8 cellular contexts compared by ENCODE assay signal in the genomic region with DNA sequence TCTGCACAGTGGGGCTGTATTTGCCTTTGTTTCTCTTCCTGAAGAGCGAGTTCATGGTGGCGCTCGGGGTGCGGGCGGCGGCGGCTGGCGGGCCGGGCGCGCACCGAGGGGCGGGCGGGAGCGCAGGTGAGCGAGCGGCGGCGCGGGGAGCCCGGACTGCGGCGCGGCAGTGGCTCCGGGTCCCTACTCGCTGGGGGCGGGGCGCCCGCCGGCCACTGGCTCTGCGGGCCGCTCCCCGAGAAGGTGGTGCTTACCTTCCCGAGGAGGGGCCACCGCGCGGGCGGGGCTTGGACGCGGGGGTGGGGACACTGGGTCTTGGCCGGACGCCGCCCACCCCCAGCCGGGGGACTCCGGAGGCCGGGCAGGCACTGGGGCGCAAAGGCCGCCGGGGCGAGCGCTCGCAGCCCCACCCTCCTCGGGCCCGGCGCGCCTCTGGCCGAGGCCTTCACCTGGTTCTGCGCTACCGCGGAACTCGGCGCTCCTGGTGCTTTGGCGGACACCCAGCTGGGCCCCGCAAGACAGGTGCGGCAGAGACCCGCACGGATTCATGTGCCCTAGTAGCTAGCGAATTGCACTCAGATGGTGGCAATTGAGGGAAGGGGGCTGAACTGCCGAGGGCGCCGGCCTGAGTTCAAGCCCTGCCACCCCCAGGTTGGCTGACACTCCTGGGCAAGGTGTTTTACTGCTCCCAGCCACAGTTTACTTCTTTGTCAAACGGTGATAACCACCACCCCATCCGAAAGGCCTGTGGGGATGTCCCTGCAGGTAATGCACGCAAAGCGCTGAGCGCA. TPM values are rescaled to one million over a fixed set of nuclear protein-coding genes. Genes with fewer than 3 reads are reported as not detected.
DNase-seq lines count a peak whose midpoint lies in the region; ATAC-seq and TF ChIP-seq lines count a peak whose summit lies in the region.

A gene with protein sequence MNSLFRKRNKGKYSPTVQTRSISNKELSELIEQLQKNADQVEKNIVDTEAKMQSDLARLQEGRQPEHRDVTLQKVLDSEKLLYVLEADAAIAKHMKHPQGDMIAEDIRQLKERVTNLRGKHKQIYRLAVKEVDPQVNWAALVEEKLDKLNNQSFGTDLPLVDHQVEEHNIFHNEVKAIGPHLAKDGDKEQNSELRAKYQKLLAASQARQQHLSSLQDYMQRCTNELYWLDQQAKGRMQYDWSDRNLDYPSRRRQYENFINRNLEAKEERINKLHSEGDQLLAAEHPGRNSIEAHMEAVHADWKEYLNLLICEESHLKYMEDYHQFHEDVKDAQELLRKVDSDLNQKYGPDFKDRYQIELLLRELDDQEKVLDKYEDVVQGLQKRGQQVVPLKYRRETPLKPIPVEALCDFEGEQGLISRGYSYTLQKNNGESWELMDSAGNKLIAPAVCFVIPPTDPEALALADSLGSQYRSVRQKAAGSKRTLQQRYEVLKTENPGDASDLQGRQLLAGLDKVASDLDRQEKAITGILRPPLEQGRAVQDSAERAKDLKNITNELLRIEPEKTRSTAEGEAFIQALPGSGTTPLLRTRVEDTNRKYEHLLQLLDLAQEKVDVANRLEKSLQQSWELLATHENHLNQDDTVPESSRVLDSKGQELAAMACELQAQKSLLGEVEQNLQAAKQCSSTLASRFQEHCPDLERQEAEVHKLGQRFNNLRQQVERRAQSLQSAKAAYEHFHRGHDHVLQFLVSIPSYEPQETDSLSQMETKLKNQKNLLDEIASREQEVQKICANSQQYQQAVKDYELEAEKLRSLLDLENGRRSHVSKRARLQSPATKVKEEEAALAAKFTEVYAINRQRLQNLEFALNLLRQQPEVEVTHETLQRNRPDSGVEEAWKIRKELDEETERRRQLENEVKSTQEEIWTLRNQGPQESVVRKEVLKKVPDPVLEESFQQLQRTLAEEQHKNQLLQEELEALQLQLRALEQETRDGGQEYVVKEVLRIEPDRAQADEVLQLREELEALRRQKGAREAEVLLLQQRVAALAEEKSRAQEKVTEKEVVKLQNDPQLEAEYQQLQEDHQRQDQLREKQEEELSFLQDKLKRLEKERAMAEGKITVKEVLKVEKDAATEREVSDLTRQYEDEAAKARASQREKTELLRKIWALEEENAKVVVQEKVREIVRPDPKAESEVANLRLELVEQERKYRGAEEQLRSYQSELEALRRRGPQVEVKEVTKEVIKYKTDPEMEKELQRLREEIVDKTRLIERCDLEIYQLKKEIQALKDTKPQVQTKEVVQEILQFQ (N-terminal part only) (minus strand): TSS at position 158 of the 791 bp plus-strand sequence. CDS start 103 bp downstream, at position 55.

- H3K4me3 Mint-ChIP-seq in activated naive CD4-positive, alpha-beta T cell treated with anti-CD3 and anti-CD28 coated beads for 36 hours: peak within 1 kb of the TSS; percentile 46

- no peak within 1 kb of the TSS for H3K27ac Mint-ChIP-seq in activated naive CD4-positive, alpha-beta T cell treated with anti-CD3 and anti-CD28 coated beads for 36 hours

- no peaks in the 10 kb centered on the region for H3K27me3 ChIP-seq in PC-3 (ENCODE audit: low read length)
- H3K27me3 ChIP-seq in muscle layer of duodenum (ENCODE audit: low read depth, low read length): no peaks in the 10 kb centered on the region

- H3K9ac ChIP-seq in PC-3 (ENCODE audit: low read length): peak within 1 kb of the TSS; percentile 57

- H3K36me3 ChIP-seq in PC-3 (ENCODE audit: low read depth, low read length) (no peaks in the 10 kb centered on the region), muscle layer of duodenum (ENCODE audit: control insufficient read depth in 1 of 2, insufficient read depth in 2 of 2, low read length in 2 of 2) (no peaks in the 10 kb centered on the region)

- H3K27me3 Mint-ChIP-seq in activated naive CD4-positive, alpha-beta T cell treated with anti-CD3 and anti-CD28 coated beads for 36 hours (ENCODE audit: low read depth): peaks cover 32% of the 10 kb centered on the region

- peaks cover 10% of the 10 kb centered on the region for H3K4me1 Mint-ChIP-seq in activated naive CD4-positive, alpha-beta T cell treated with anti-CD3 and anti-CD28 coated beads for 36 hours (ENCODE audit: low read depth)

- ATAC-seq in PC-3: peak; percentile 83

- TF ChIP-seq CTCF in PC-3 (conservative IDR thresholded peaks at IDR 0.05; ENCODE audit: low read depth, low read length): no peak
- TF ChIP-seq CTCF in epithelial cell of esophagus (IDR thresholded peaks at IDR 0.05; ENCODE audit: insufficient read depth, low read depth, low read length, missing control alignments): no peak

- no peaks in the 10 kb centered on the region for H4K20me1 ChIP-seq in PC-3 (ENCODE audit: low read length)

- no peaks in the 10 kb centered on the region for H3K9me2 ChIP-seq in PC-3 (replicated peaks; ENCODE audit: low read length)

- H2AFZ ChIP-seq in PC-3 (ENCODE audit: low read length): peak within 1 kb of the TSS; percentile 89

- intact Hi-C loops in activated naive CD4-positive, alpha-beta T cell treated with anti-CD3 and anti-CD28 coated beads for 36 hours (cut with micrococcal nuclease): no loop called here
- intact Hi-C loops in PC-3 (cut with micrococcal nuclease): no loop called here

- H3K9me3 Mint-ChIP-seq in activated naive CD4-positive, alpha-beta T cell treated with anti-CD3 and anti-CD28 coated beads for 36 hours: no peaks in the 10 kb centered on the region

- H3K27ac ChIP-seq in PC-3 (ENCODE audit: low read length) (no peak within 1 kb of the TSS), muscle layer of duodenum (ENCODE audit: low read length) (peak within 1 kb of the TSS; percentile 56)

- H3K4me2 ChIP-seq in PC-3 (ENCODE audit: low read length): peak within 1 kb of the TSS; percentile 98

- 0 out of 2 replicates have a peak, but pooled peaks cover 9% of the 10 kb centered on the region for H3K79me2 ChIP-seq in PC-3 (ENCODE audit: low read length)

- no peaks in the 10 kb centered on the region for H3F3A ChIP-seq in PC-3 (ENCODE audit: low read length, unreplicated experiment)

- DNase-seq in activated naive CD4-positive, alpha-beta T cell treated with anti-CD3 and anti-CD28 coated beads for 36 hours: peak; percentile 26
- DNase-seq in activated naive CD4-positive, alpha-beta T cell treated with anti-CD3 and anti-CD28 coated beads, Interleukin-2, amount 50 U/mL, for 16 hours: no peak
- DNase-seq in PC-3 (peak; percentile 86), epithelial cell of esophagus (ENCODE audit: low read depth) (peak; percentile 73), NCI-H446 treated with DMSO at 0.1 percent for 48 hours (lab: John Stamatoyannopoulos, UW) (no peak), NAMALWA (ENCODE audit: low spot score) (no peak), activated gamma-delta T cell (lab: John Stamatoyannopoulos, UW) (no peak)

- no peaks in the 10 kb centered on the region for H3K36me3 Mint-ChIP-seq in activated naive CD4-positive, alpha-beta T cell treated with anti-CD3 and anti-CD28 coated beads for 36 hours (ENCODE audit: low read depth)

- TSS peak; percentile 84 for BruUV-seq in PC-3 (replicated peaks; lab: Mats Ljungman, UMichigan)

- POLR2A ChIA-PET in PC-3 (lab: Charles Lee; ENCODE audit: unreplicated experiment): no interaction called here

- CTCF ChIA-PET in activated naive CD4-positive, alpha-beta T cell treated with anti-CD3 and anti-CD28 coated beads for 36 hours (lab: Charles Lee): no interaction called here
- CTCF ChIA-PET in PC-3 (lab: Charles Lee): no interaction called here

- H3K4me3 ChIP-seq in PC-3 (ENCODE audit: low read length) (peak within 1 kb of the TSS; percentile 93), epithelial cell of esophagus (ENCODE audit: low read length) (peak within 1 kb of the TSS; percentile 95), muscle layer of duodenum (ENCODE audit: low read depth in 1 of 2, low read length in 2 of 2) (peak within 1 kb of the TSS; percentile 69 to 74)

- H3K4me1 ChIP-seq in PC-3 (ENCODE audit: insufficient read depth, low read length): peaks cover 6% of the 10 kb centered on the region; the same call in 1 of the 2 replicates
- H3K4me1 ChIP-seq in muscle layer of duodenum (ENCODE audit: control insufficient read depth in 1 of 2, insufficient read depth in 2 of 2, low read length in 2 of 2): peaks cover 0 to 21% of the 10 kb centered on the region in 2 donors

- H3K9me3 ChIP-seq in PC-3 (ENCODE audit: low read length) (no peaks in the 10 kb centered on the region), muscle layer of duodenum (ENCODE audit: control insufficient read depth in 1 of 2, low read length in 2 of 2) (no peaks in the 10 kb centered on the region)

RNA-seq across cellular contexts. Expression of the gene that starts here (rescaled TPM):
- total RNA-seq in activated naive CD4-positive, alpha-beta T cell treated with anti-CD3 and anti-CD28 coated beads for 36 hours: under 1 TPM in 1 of 2 experiments, not detected in 1; 0.07 TPM
- total RNA-seq in PC-3 (2014; rRNA removed): 18.8 and 22.8 TPM in 2 replicates

Comparison
In these comparisons a context has a peak if more than half of its experiments do, and no peak if none do; other contexts are left out.
1. RNA of the gene that starts here (total RNA-seq): 18.8 to 22.8 TPM in PC-3; 0.07 TPM in activated naive CD4-positive, alpha-beta T cell treated with anti-CD3 and anti-CD28 coated beads for 36 hours; every median in the first group is over 10 times any median in the second.
2. Peak in DNase-seq in activated naive CD4-positive, alpha-beta T cell treated with anti-CD3 and anti-CD28 coated beads for 36 hours; RNA of the gene not detected or under 1 TPM.
3. DNase-seq: peak in PC-3 (single experiment) and epithelial cell of esophagus (single experiment); none in activated naive CD4-positive, alpha-beta T cell treated with anti-CD3 and anti-CD28 coated beads, Interleukin-2, amount 50 U/mL, for 16 hours (single experiment), NCI-H446 treated with DMSO at 0.1 percent for 48 hours (single experiment), NAMALWA (single experiment) and activated gamma-delta T cell (single experiment).
4. Peak in every context shown above with its lines, with median percentiles within 50 percentile points of each other: H3K4me3 ChIP-seq.